Comparison of ENCODE assay signal across 21 cellular contexts in the genomic region with DNA sequence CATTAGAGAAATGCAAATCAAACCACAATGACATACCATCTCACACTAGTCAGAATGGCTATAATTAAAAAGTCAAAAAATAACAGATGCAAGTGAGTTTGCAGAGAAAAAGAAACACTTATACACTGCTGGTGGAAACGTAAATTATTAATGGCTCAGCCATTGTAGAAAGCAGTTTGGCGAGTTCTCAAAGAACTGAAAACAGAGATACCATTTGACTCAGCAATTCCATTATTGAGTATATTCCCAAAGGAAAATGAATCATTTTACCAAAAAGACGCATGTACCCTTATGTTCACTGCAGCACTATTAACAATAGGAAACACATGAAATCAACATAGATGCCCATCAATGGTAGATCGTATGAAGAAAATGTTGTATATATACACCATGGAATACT.
"Had no signal": no experiment of that assay in that cellular context is flagged by ENCODE, and none has a peak within 500 bp of the region (broad histone marks: within the 10 kb centered on the region; RNA-seq: fewer than 3 reads in every experiment).

No MANE protein-coding gene starts in this region.

- H3K27ac Mint-ChIP-seq: activated naive CD4-positive, alpha-beta T cell treated with anti-CD3 and anti-CD28 coated beads, Interleukin-2, amount 50 U/mL, for 24 hours; endodermal cell; mesothelial cell of epicardium; natural killer cell; progenitor cell of endocrine pancreas; stimulated activated naive CD8-positive, alpha-beta T cell treated with anti-CD3 and anti-CD28 coated beads, Interleukin-15, Interleukin-2, amounts not matched to agents 100 ng/mL and 50 ng/mL, for 24 hours; T-helper 2 cell treated with Interferon-gamma antibody and Interleukin-4, amounts not matched to agents 5 μg/mL and 100 μg/mL, for 36 hours; WTC11 had no signal

- H3K4me1 ChIP-seq: body of pancreas, left lung, right atrium auricular region had no signal

- H3K4me1 Mint-ChIP-seq: activated naive CD4-positive, alpha-beta T cell treated with anti-CD3 and anti-CD28 coated beads, Interleukin-2, amount 50 U/mL, for 24 hours; endodermal cell; mesothelial cell of epicardium had no signal

- H3K36me3 Mint-ChIP-seq: activated naive CD4-positive, alpha-beta T cell treated with anti-CD3 and anti-CD28 coated beads, Interleukin-2, amount 50 U/mL, for 24 hours; mesothelial cell of epicardium; natural killer cell had no signal

- H3K27me3 ChIP-seq: body of pancreas, cardiac muscle cell, left lung, right atrium auricular region, tibial artery had no signal

- ATAC-seq: body of pancreas, left lung, natural killer cell, WTC11 had no signal

- H3K27ac ChIP-seq: body of pancreas, cardiac muscle cell, epithelial cell of prostate, left lung, right atrium auricular region, tibial artery had no signal

- H3K27me3 Mint-ChIP-seq: progenitor cell of endocrine pancreas; stimulated activated naive CD8-positive, alpha-beta T cell treated with anti-CD3 and anti-CD28 coated beads, Interleukin-15, Interleukin-2, amounts not matched to agents 100 ng/mL and 50 ng/mL, for 24 hours had no signal

- DNase-seq: activated gamma-delta T cell treated with Interleukin-2 at 50 U/mL for 16 hours; activated T-cell treated with anti-CD3 and anti-CD28 coated beads, Interleukin-2, amount 50 U/mL, for 1 hour; anterior cingulate cortex; body of pancreas; cortex of kidney; endodermal cell; foreskin fibroblast; natural killer cell; stimulated activated CD4-positive, alpha-beta T cell treated with anti-CD3 and anti-CD28 coated beads, Interleukin-12 subunit alpha, Interleukin-12 subunit beta, amount 100 ng/mL, for 4 hours; stimulated activated CD4-positive, alpha-beta T cell treated with anti-CD3 and anti-CD28 coated beads, Interleukin-4, amount 100 ng/mL, for 4 hours; tibial artery had no signal

- H3K9me3 ChIP-seq: body of pancreas, left lung, right atrium auricular region, tibial artery had no signal

- H3K36me3 ChIP-seq: cardiac muscle cell, left lung, right atrium auricular region had no signal

- H3K9me3 Mint-ChIP-seq: activated naive CD4-positive, alpha-beta T cell treated with anti-CD3 and anti-CD28 coated beads, Interleukin-2, amount 50 U/mL, for 24 hours; T-helper 2 cell treated with Interferon-gamma antibody and Interleukin-4, amounts not matched to agents 5 μg/mL and 100 μg/mL, for 36 hours had no signal

- H3K4me3 Mint-ChIP-seq: activated naive CD4-positive, alpha-beta T cell treated with anti-CD3 and anti-CD28 coated beads, Interleukin-2, amount 50 U/mL, for 24 hours; endodermal cell; mesothelial cell of epicardium; natural killer cell; stimulated activated naive CD8-positive, alpha-beta T cell treated with anti-CD3 and anti-CD28 coated beads, Interleukin-15, Interleukin-2, amounts not matched to agents 100 ng/mL and 50 ng/mL, for 24 hours; T-helper 2 cell treated with Interferon-gamma antibody and Interleukin-4, amounts not matched to agents 5 μg/mL and 100 μg/mL, for 36 hours; WTC11 had no signal

- H3K4me3 ChIP-seq: body of pancreas, cardiac muscle cell, left lung, right atrium auricular region, tibial artery had no signal
